ENCODE assay signal across 15 cellular contexts in the genomic region with DNA sequence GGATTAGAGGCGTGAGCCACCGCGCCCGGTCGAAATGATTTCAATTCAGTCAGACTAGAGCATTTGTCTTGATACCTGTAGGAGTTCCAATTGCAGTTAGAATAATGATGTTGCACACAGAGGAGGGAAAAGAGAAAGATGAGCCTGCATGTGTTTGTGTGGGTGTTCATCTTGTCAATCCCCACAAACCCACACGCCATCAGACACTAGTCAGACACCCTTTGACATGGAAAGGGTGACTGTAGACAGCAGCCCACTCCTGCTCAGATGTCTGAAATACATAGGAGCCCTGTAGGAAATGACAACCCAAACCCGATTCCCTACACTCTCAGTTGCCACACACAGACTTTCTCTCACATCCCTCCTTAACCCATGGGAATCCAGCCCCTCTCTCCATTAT.
DNase-seq lines count a peak whose midpoint lies in the region; ATAC-seq, FAIRE-seq and TF ChIP-seq lines count a peak whose summit lies in the region.
"Had no signal": no experiment of that assay in that cellular context is flagged by ENCODE, and none has a peak within 500 bp of the region (broad histone marks: within the 10 kb centered on the region; RNA-seq: fewer than 3 reads in every experiment).

No MANE protein-coding gene starts in this region.

- H3K27ac ChIP-seq in astrocyte (ENCODE audit: low read depth, low read length) = no peak overlapping the region
- H3K27ac ChIP-seq: BLaER1 treated with 17β-estradiol and CSF1 and Interleukin-3, amounts not matched to agents 10 nM and 100 nM; HL-60 had no signal

- TF ChIP-seq CTCF in astrocyte (IDR thresholded peaks at IDR 0.05; ENCODE audit: insufficient read depth, low read depth, low read length) = no peak

- H3K9me3 Mint-ChIP-seq in activated naive CD8-positive, alpha-beta T cell treated with anti-CD3 and anti-CD28 coated beads, Interleukin-2, amount 50 U/mL, for 24 hours = no peaks in the 10 kb centered on the region
- no peaks in the 10 kb centered on the region for H3K9me3 Mint-ChIP-seq in activated naive CD8-positive, alpha-beta T cell treated with anti-CD3 and anti-CD28 coated beads for 36 hours
- H3K9me3 Mint-ChIP-seq in astrocyte (ENCODE audit: unreplicated experiment) = no peaks in the 10 kb centered on the region
- H3K9me3 Mint-ChIP-seq: CD8-positive, alpha-beta T cell; H9 had no signal

- DNase-seq in activated naive CD8-positive, alpha-beta T cell treated with anti-CD3 and anti-CD28 coated beads, Interleukin-2, amount 50 U/mL, for 24 hours = no peak
- DNase-seq in activated naive CD8-positive, alpha-beta T cell treated with anti-CD3 and anti-CD28 coated beads for 36 hours = no peak
- DNase-seq in astrocyte (ENCODE audit: low read depth) (no peak), putamen (ENCODE audit: low spot score) (peak; percentile 63), NK-92 (lab: John Stamatoyannopoulos, UW; ENCODE audit: unreplicated experiment) (no peak), HEK293T (ENCODE audit: extremely low spot score) (no peak)
- DNase-seq: Calu3; CD8-positive, alpha-beta T cell; DMS79 treated with DMSO at 0.1 percent for 48 hours; GF-D8; H9 had no signal

- no peaks in the 10 kb centered on the region for H4K20me1 ChIP-seq in astrocyte (ENCODE audit: insufficient read depth, low read length)
- H4K20me1 ChIP-seq: BLaER1 treated with 17β-estradiol and CSF1 and Interleukin-3, amounts not matched to agents 10 nM and 100 nM had no signal

- H3K79me2 ChIP-seq in astrocyte (ENCODE audit: insufficient read depth, low read length) = no peaks in the 10 kb centered on the region

- H3K27me3 Mint-ChIP-seq in activated naive CD8-positive, alpha-beta T cell treated with anti-CD3 and anti-CD28 coated beads, Interleukin-2, amount 50 U/mL, for 24 hours = no peaks in the 10 kb centered on the region
- H3K27me3 Mint-ChIP-seq in activated naive CD8-positive, alpha-beta T cell treated with anti-CD3 and anti-CD28 coated beads for 36 hours = no peaks in the 10 kb centered on the region
- H3K27me3 Mint-ChIP-seq in astrocyte (ENCODE audit: low read depth, unreplicated experiment) = no peaks in the 10 kb centered on the region
- H3K27me3 Mint-ChIP-seq: B cell had no signal

- no peak overlapping the region for H3K27ac Mint-ChIP-seq in activated naive CD8-positive, alpha-beta T cell treated with anti-CD3 and anti-CD28 coated beads, Interleukin-2, amount 50 U/mL, for 24 hours
- no peak overlapping the region for H3K27ac Mint-ChIP-seq in activated naive CD8-positive, alpha-beta T cell treated with anti-CD3 and anti-CD28 coated beads for 36 hours
- peak overlapping the region; percentile 69 for H3K27ac Mint-ChIP-seq in astrocyte (ENCODE audit: unreplicated experiment)
- H3K27ac Mint-ChIP-seq: B cell; CD8-positive, alpha-beta T cell; H9 had no signal

- no peak for FAIRE-seq in astrocyte (lab: Jason Lieb, UNC)
- FAIRE-seq: H1 had no signal

- CTCF ChIA-PET in HEK293T (lab: Yijun Ruan, JAX) = no interaction called here

- no peak overlapping the region for H3K4me3 Mint-ChIP-seq in activated naive CD8-positive, alpha-beta T cell treated with anti-CD3 and anti-CD28 coated beads, Interleukin-2, amount 50 U/mL, for 24 hours
- H3K4me3 Mint-ChIP-seq in activated naive CD8-positive, alpha-beta T cell treated with anti-CD3 and anti-CD28 coated beads for 36 hours = no peak overlapping the region
- no peak overlapping the region for H3K4me3 Mint-ChIP-seq in astrocyte (ENCODE audit: unreplicated experiment)
- H3K4me3 Mint-ChIP-seq: B cell; CD8-positive, alpha-beta T cell; H9 had no signal

- H3K36me3 ChIP-seq in astrocyte (ENCODE audit: insufficient read depth, low read length) = no peaks in the 10 kb centered on the region
- H3K36me3 ChIP-seq: BLaER1 treated with 17β-estradiol and CSF1 and Interleukin-3, amounts not matched to agents 10 nM and 100 nM had no signal

- no peak overlapping the region for H3K4me2 ChIP-seq in astrocyte (ENCODE audit: low read length)
- H3K4me2 ChIP-seq: BLaER1 treated with 17β-estradiol and CSF1 and Interleukin-3, amounts not matched to agents 10 nM and 100 nM had no signal

- no peak overlapping the region for H3K9ac ChIP-seq in astrocyte (ENCODE audit: low read length)
- H3K9ac ChIP-seq: BLaER1 treated with 17β-estradiol and CSF1 and Interleukin-3, amounts not matched to agents 10 nM and 100 nM had no signal

- peaks cover 4% of the 10 kb centered on the region for H3K4me1 Mint-ChIP-seq in activated naive CD8-positive, alpha-beta T cell treated with anti-CD3 and anti-CD28 coated beads, Interleukin-2, amount 50 U/mL, for 24 hours
- peaks cover 5% of the 10 kb centered on the region for H3K4me1 Mint-ChIP-seq in activated naive CD8-positive, alpha-beta T cell treated with anti-CD3 and anti-CD28 coated beads for 36 hours
- peaks cover 8% of the 10 kb centered on the region for H3K4me1 Mint-ChIP-seq in astrocyte (ENCODE audit: low read depth, unreplicated experiment)
- H3K4me1 Mint-ChIP-seq: B cell, H9 had no signal

- H3K4me1 ChIP-seq in astrocyte (ENCODE audit: insufficient read depth, low read length) = no peaks in the 10 kb centered on the region
- H3K4me1 ChIP-seq: BLaER1 treated with 17β-estradiol and CSF1 and Interleukin-3, amounts not matched to agents 10 nM and 100 nM had no signal

- peak; percentile 68 for ATAC-seq in activated naive CD8-positive, alpha-beta T cell treated with anti-CD3 and anti-CD28 coated beads, Interleukin-2, amount 50 U/mL, for 24 hours
- ATAC-seq: CD8-positive, alpha-beta T cell had no signal

- no peaks in the 10 kb centered on the region for H3K9me3 ChIP-seq in astrocyte (ENCODE audit: insufficient read depth, low read depth, low read length)
- H3K9me3 ChIP-seq: BLaER1 treated with 17β-estradiol and CSF1 and Interleukin-3, amounts not matched to agents 10 nM and 100 nM had no signal

- H3K27me3 ChIP-seq in astrocyte (ENCODE audit: insufficient read depth, low read length) = no peaks in the 10 kb centered on the region
- H3K27me3 ChIP-seq: BLaER1 treated with 17β-estradiol and CSF1 and Interleukin-3, amounts not matched to agents 10 nM and 100 nM had no signal

- no peak overlapping the region for H3K4me3 ChIP-seq in astrocyte (ENCODE audit: insufficient read depth, low read depth, low read length)
- H3K4me3 ChIP-seq: BLaER1 treated with 17β-estradiol and CSF1 and Interleukin-3, amounts not matched to agents 10 nM and 100 nM had no signal

- no peaks in the 10 kb centered on the region for H3K36me3 Mint-ChIP-seq in activated naive CD8-positive, alpha-beta T cell treated with anti-CD3 and anti-CD28 coated beads, Interleukin-2, amount 50 U/mL, for 24 hours (ENCODE audit: low read depth)
- H3K36me3 Mint-ChIP-seq in activated naive CD8-positive, alpha-beta T cell treated with anti-CD3 and anti-CD28 coated beads for 36 hours = no peaks in the 10 kb centered on the region
- H3K36me3 Mint-ChIP-seq in astrocyte (ENCODE audit: low read depth, unreplicated experiment) = peaks cover 26% of the 10 kb centered on the region
- H3K36me3 Mint-ChIP-seq: CD8-positive, alpha-beta T cell had no signal

- no peak overlapping the region for H2AFZ ChIP-seq in astrocyte (ENCODE audit: low read depth, low read length)

- POLR2A ChIA-PET in HEK293T (lab: Yijun Ruan, JAX) = no interaction called here

TF ChIP-seq in HEK293T, 16 proteins besides CTCF, POLR2A, EP300 and RAD21:
- no peak for TF ChIP-seq BHLHE40 (IDR thresholded peaks at IDR 0.05; ENCODE audit: borderline replicate concordance)
- TF ChIP-seq ELF4 (IDR thresholded peaks at IDR 0.05) = no peak
- no peak for TF ChIP-seq ARNT (IDR thresholded peaks at IDR 0.05)
- no peak for TF ChIP-seq LEF1 (IDR thresholded peaks at IDR 0.05; ENCODE audit: borderline replicate concordance)
- no peak for TF ChIP-seq SUZ12 (IDR thresholded peaks at IDR 0.05)
- no peak for TF ChIP-seq SP1 (IDR thresholded peaks at IDR 0.05)
- TF ChIP-seq HDGF (IDR thresholded peaks at IDR 0.05; ENCODE audit: borderline replicate concordance) = no peak
- TF ChIP-seq PKNOX1 (IDR thresholded peaks at IDR 0.05) = no peak
- TF ChIP-seq FOXM1 (IDR thresholded peaks at IDR 0.05; ENCODE audit: borderline replicate concordance) = no peak
- TF ChIP-seq FOXK2 (IDR thresholded peaks at IDR 0.05) = no peak
- TF ChIP-seq NFRKB (IDR thresholded peaks at IDR 0.05) = no peak
- TF ChIP-seq CTBP1 (IDR thresholded peaks at IDR 0.05; ENCODE audit: borderline replicate concordance) = no peak
- TF ChIP-seq FOXA1 (IDR thresholded peaks at IDR 0.05) = no peak
- no peak for TF ChIP-seq ZNF384 (IDR thresholded peaks at IDR 0.05)
- no peak for TF ChIP-seq TARDBP (IDR thresholded peaks at IDR 0.05)
- TF ChIP-seq L3MBTL2 (conservative IDR thresholded peaks at IDR 0.05) = no peak
